ENCODE assay signal across 9 cellular contexts in genomic region chr15:48897144-48897814, GRCh38. TPM values are rescaled to one million over a fixed set of nuclear protein-coding genes. Genes with fewer than 3 reads are reported as not detected.
A peak's percentile ranks its signal among the peaks of the same experiment; 100 is the strongest.
DNase-seq lines count a peak whose midpoint lies in the region; ATAC-seq, FAIRE-seq and TF ChIP-seq lines count a peak whose summit lies in the region.
"Had no signal": no experiment of that assay in that cellular context is flagged by ENCODE, and none has a peak within 500 bp of the region (broad histone marks: within the 10 kb centered on the region; RNA-seq: fewer than 3 reads in every experiment).

No MANE protein-coding gene starts in this region.

- H3K27me3 ChIP-seq in esophagus squamous epithelium (peaks cover 0 to 11% (median 0%) of the 10 kb centered on the region in 4 donors), osteoblast (ENCODE audit: insufficient read depth, low read length) (no peaks in the 10 kb centered on the region), colonic mucosa (no peaks in the 10 kb centered on the region)

- H3K27ac ChIP-seq in esophagus squamous epithelium = peak overlapping the region in 3 of 4 donors; percentile 32 to 70 (median 62)
- peak overlapping the region; percentile 2 for H3K27ac ChIP-seq in osteoblast (ENCODE audit: low read depth, low read length)
- H3K27ac ChIP-seq in colonic mucosa = no peak overlapping the region

- no peak for ATAC-seq in GM18505 (IDR thresholded peaks at IDR 0.05; ENCODE audit: unreplicated experiment)

- TF ChIP-seq POLR2A in esophagus squamous epithelium (IDR thresholded peaks at IDR 0.05) (no peak), GM12891 (IDR thresholded peaks at IDR 0.05; ENCODE audit: low read depth, low read length) (no peak), GM18505 (IDR thresholded peaks at IDR 0.05; ENCODE audit: borderline replicate concordance, extremely low read depth, insufficient read depth, insufficient read length) (no peak)

- intact Hi-C loops in esophagus squamous epithelium (cut with DNase I) (no loop called here), colonic mucosa (cut with DNase I) (no loop called here)

- H3K4me3 ChIP-seq in AG09309 (ENCODE audit: control insufficient read depth, low read depth, low read length) (no peak overlapping the region), esophagus squamous epithelium (peak overlapping the region in 2 of 4 donors; percentile 13 to 47), osteoblast (ENCODE audit: insufficient read depth, low read length) (peak overlapping the region; percentile 70), colonic mucosa (no peak overlapping the region)

- DNase-seq in AG09309 (ENCODE audit: low read depth) (peak; percentile 18), NCI-H2171 (lab: John Stamatoyannopoulos, UW) (peak; percentile 16), esophagus squamous epithelium (lab: John Stamatoyannopoulos, UW) (no peak), osteoblast (ENCODE audit: insufficient read length, low spot score, missing footprints) (peak; percentile 57), GM12891 (ENCODE audit: insufficient read length, low spot score) (no peak), colonic mucosa (no peak), NCI-H1105 (lab: John Stamatoyannopoulos, UW) (no peak)
- DNase-seq: DMS153 had no signal

- TF ChIP-seq CTCF in AG09309 (IDR thresholded peaks at IDR 0.05; ENCODE audit: control insufficient read depth, insufficient read depth, low read depth, low read length, missing control alignments) (no peak), esophagus squamous epithelium (IDR thresholded peaks at IDR 0.05) (no peak), osteoblast (IDR thresholded peaks at IDR 0.05; ENCODE audit: extremely low read depth, low read depth, low read length) (no peak), colonic mucosa (IDR thresholded peaks at IDR 0.05) (no peak)

- no peak for FAIRE-seq in GM12891 (lab: Jason Lieb, UNC)

- no peaks in the 10 kb centered on the region for H4K20me1 ChIP-seq in osteoblast (ENCODE audit: insufficient read depth, low read length)

- H3K9ac ChIP-seq in colonic mucosa (ENCODE audit: low read depth in 2 of 2, low read length in 2 of 2) = no peak overlapping the region

- H3K9me3 ChIP-seq in esophagus squamous epithelium = no peaks in the 10 kb centered on the region
- H3K9me3 ChIP-seq in osteoblast (ENCODE audit: low read depth, low read length) = no peaks in the 10 kb centered on the region
- no peaks in the 10 kb centered on the region for H3K9me3 ChIP-seq in colonic mucosa

- WGBS in esophagus squamous epithelium, 2 donors = 24 to 33% methylated on average over 8 of the region's 8 CpGs

- no peaks in the 10 kb centered on the region for H3K36me3 ChIP-seq in esophagus squamous epithelium
- no peaks in the 10 kb centered on the region for H3K36me3 ChIP-seq in osteoblast (ENCODE audit: insufficient read depth, low read length)
- no peaks in the 10 kb centered on the region for H3K36me3 ChIP-seq in colonic mucosa

- H2AFZ ChIP-seq in osteoblast (ENCODE audit: low read length) = peak overlapping the region; percentile 97

- no peaks in the 10 kb centered on the region for H3K79me2 ChIP-seq in osteoblast (ENCODE audit: insufficient read depth, low read length)

- H3K4me2 ChIP-seq in osteoblast (ENCODE audit: insufficient read depth, low read length) = peak overlapping the region; percentile 88

- H3K4me1 ChIP-seq in esophagus squamous epithelium = peaks cover 0 to 7% (median 0%) of the 10 kb centered on the region in 3 donors
- H3K4me1 ChIP-seq in osteoblast (ENCODE audit: insufficient read depth, low read length) = peaks cover 6% of the 10 kb centered on the region
- no peaks in the 10 kb centered on the region for H3K4me1 ChIP-seq in colonic mucosa

TF ChIP-seq in GM12891, 5 proteins besides CTCF, POLR2A, EP300 and RAD21:
- TF ChIP-seq PAX5 (IDR thresholded peaks at IDR 0.05; ENCODE audit: insufficient read depth, low read length, severe bottlenecking) = no peak

RNA-seq across cellular contexts. Expression of gene EID1, which starts 19.3 kb away (rescaled TPM):
- total RNA-seq in esophagus squamous epithelium = 100 to 1,000 TPM in 1 of 4 donors, 10 to 100 TPM in 3; 33.6 to 189 (median 66.1) TPM
- 193 and 206 TPM in 2 replicates for total RNA-seq in osteoblast
- polyA plus RNA-seq in GM12891 (2012; ENCODE audit: low read depth, missing spikeins) = 113 TPM
- 10 to 100 TPM; 54.2 to 66.0 TPM for total RNA-seq in colonic mucosa

Comparison
In these comparisons a context has a peak if more than half of its experiments do, and no peak if none do; other contexts are left out.
1. DNase-seq: peak in AG09309 (single experiment), NCI-H2171 (single experiment) and osteoblast (single experiment); none in esophagus squamous epithelium (single experiment), GM12891 (single experiment), colonic mucosa (single experiment) and NCI-H1105 (single experiment).